ENCODE assay signal across 15 cellular contexts in the genomic region with DNA sequence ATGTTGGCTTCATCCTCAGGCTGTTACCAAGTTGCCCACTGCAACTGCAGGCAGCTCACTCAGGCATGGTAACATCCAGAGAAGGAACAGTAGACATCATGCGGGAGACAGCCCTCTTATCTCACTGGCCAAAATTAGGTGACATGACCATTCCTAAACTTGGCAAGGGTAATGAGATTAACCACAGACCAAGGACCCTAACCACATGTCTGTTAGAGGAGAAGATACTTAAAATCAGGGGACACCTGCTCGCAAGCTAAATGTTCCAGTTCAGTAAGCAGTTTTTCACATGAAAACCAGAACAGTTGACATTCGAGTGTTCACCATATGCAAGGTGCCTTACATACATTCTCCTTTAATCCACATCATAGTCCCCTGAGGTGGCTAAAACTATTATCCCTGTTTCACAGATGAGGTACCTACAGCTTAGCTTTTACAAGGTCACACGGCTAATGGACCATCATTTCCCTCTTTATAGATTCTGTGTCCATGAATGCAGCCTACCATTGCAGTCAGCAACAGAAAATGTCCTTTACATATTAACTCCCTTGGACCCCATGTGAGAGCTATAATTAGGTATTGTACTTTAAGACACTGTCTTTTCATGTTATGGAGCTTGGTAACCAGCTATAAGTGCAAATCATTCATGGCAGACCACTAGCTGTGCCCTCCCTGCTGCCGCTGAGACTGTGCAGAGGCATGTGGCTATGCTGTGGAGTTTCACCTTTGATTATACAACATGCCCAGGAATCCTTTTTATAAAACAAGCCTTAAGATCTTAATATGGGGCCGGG.
DNase-seq lines count a peak whose midpoint lies in the region; ATAC-seq and TF ChIP-seq lines count a peak whose summit lies in the region.
"Had no signal": no experiment of that assay in that cellular context is flagged by ENCODE, and none has a peak within 500 bp of the region (broad histone marks: within the 10 kb centered on the region; RNA-seq: fewer than 3 reads in every experiment).

No MANE protein-coding gene starts in this region.

- H2AFZ ChIP-seq in OCI-LY1 (ENCODE audit: low read length), result no peak overlapping the region

- peaks cover 6% of the 10 kb centered on the region for H3K9me3 ChIP-seq in OCI-LY1 (ENCODE audit: low read length)
- H3K9me3 ChIP-seq: uterus had no signal

- H3K27ac Mint-ChIP-seq in stimulated activated naive CD8-positive, alpha-beta T cell treated with anti-CD3 and anti-CD28 coated beads, Interleukin-15, Interleukin-2, amounts not matched to agents 100 ng/mL and 50 ng/mL, for 24 hours, result peak overlapping the region; percentile 54
- peak overlapping the region in 1 of 2 donors; percentile 64 for H3K27ac Mint-ChIP-seq in stimulated activated naive CD8-positive, alpha-beta T cell treated with anti-CD3 and anti-CD28 coated beads, Interleukin-15, amount 100 ng/mL, for 72 hours
- H3K27ac Mint-ChIP-seq: nephron progenitor cell had no signal

- 0 out of 2 replicates have a peak, but pooled peaks cover 4% of the 10 kb centered on the region for H3F3A ChIP-seq in OCI-LY1 (ENCODE audit: insufficient read depth, low read length)

- peaks cover 4% of the 10 kb centered on the region for H3K27me3 Mint-ChIP-seq in stimulated activated naive CD8-positive, alpha-beta T cell treated with anti-CD3 and anti-CD28 coated beads, Interleukin-15, Interleukin-2, amounts not matched to agents 100 ng/mL and 50 ng/mL, for 24 hours
- peaks cover 9% of the 10 kb centered on the region for H3K27me3 Mint-ChIP-seq in stimulated activated naive CD8-positive, alpha-beta T cell treated with anti-CD3 and anti-CD28 coated beads, Interleukin-15, amount 100 ng/mL, for 72 hours

- H3K9ac ChIP-seq in OCI-LY1 (ENCODE audit: low read length), result peak overlapping the region; percentile 59

- H3K4me1 Mint-ChIP-seq in stimulated activated naive CD8-positive, alpha-beta T cell treated with anti-CD3 and anti-CD28 coated beads, Interleukin-15, Interleukin-2, amounts not matched to agents 100 ng/mL and 50 ng/mL, for 24 hours (ENCODE audit: low read depth), result peaks cover 14% of the 10 kb centered on the region
- H3K4me1 Mint-ChIP-seq in stimulated activated naive CD8-positive, alpha-beta T cell treated with anti-CD3 and anti-CD28 coated beads, Interleukin-15, amount 100 ng/mL, for 72 hours, result peaks cover 8% of the 10 kb centered on the region

- no peak for ATAC-seq in stimulated activated naive CD8-positive, alpha-beta T cell treated with anti-CD3 and anti-CD28 coated beads, Interleukin-15, amount 100 ng/mL, for 72 hours
- peak; percentile 49 for ATAC-seq in HG02938 (IDR thresholded peaks at IDR 0.05; ENCODE audit: unreplicated experiment)
- ATAC-seq in HG03045 (IDR thresholded peaks at IDR 0.05; ENCODE audit: unreplicated experiment), result no peak
- no peak for ATAC-seq in GM18520 (IDR thresholded peaks at IDR 0.05; ENCODE audit: unreplicated experiment)

- H3K4me3 ChIP-seq in OCI-LY1 (ENCODE audit: low read depth, low read length, poor library complexity, severe bottlenecking), result peak overlapping the region; percentile 16
- H3K4me3 ChIP-seq: uterus had no signal

- H3K9me2 ChIP-seq in OCI-LY1 (ENCODE audit: low read depth, low read length), result no peaks in the 10 kb centered on the region

- H3K4me3 Mint-ChIP-seq in stimulated activated naive CD8-positive, alpha-beta T cell treated with anti-CD3 and anti-CD28 coated beads, Interleukin-15, Interleukin-2, amounts not matched to agents 100 ng/mL and 50 ng/mL, for 24 hours, result no peak overlapping the region
- H3K4me3 Mint-ChIP-seq in stimulated activated naive CD8-positive, alpha-beta T cell treated with anti-CD3 and anti-CD28 coated beads, Interleukin-15, amount 100 ng/mL, for 72 hours, result no peak overlapping the region
- H3K4me3 Mint-ChIP-seq: nephron progenitor cell had no signal

- H3K36me3 Mint-ChIP-seq in stimulated activated naive CD8-positive, alpha-beta T cell treated with anti-CD3 and anti-CD28 coated beads, Interleukin-15, Interleukin-2, amounts not matched to agents 100 ng/mL and 50 ng/mL, for 24 hours (ENCODE audit: low read depth), result no peaks in the 10 kb centered on the region

- no peak for TF ChIP-seq CTCF in OCI-LY1 (IDR thresholded peaks at IDR 0.05; ENCODE audit: low read length)

- peak overlapping the region; percentile 95 for H3K27ac ChIP-seq in OCI-LY1 (ENCODE audit: low read depth, low read length, poor library complexity, severe bottlenecking)
- H3K27ac ChIP-seq: uterus had no signal

- no peaks in the 10 kb centered on the region for H3K36me3 ChIP-seq in OCI-LY1 (ENCODE audit: insufficient read depth, low read length)
- H3K36me3 ChIP-seq: uterus had no signal

- peak overlapping the region; percentile 58 for H3K4me2 ChIP-seq in OCI-LY1 (ENCODE audit: low read length)

- H3K9me3 Mint-ChIP-seq in stimulated activated naive CD8-positive, alpha-beta T cell treated with anti-CD3 and anti-CD28 coated beads, Interleukin-15, Interleukin-2, amounts not matched to agents 100 ng/mL and 50 ng/mL, for 24 hours, result peaks cover 9% of the 10 kb centered on the region
- peaks cover 9 to 15% of the 10 kb centered on the region in 2 donors for H3K9me3 Mint-ChIP-seq in stimulated activated naive CD8-positive, alpha-beta T cell treated with anti-CD3 and anti-CD28 coated beads, Interleukin-15, amount 100 ng/mL, for 72 hours

- H4K20me1 ChIP-seq in OCI-LY1 (ENCODE audit: insufficient read depth, low read length), result no peaks in the 10 kb centered on the region

- H3K79me2 ChIP-seq in OCI-LY1 (ENCODE audit: insufficient read depth, low read length), result no peaks in the 10 kb centered on the region

- no peak for DNase-seq in stimulated activated naive CD8-positive, alpha-beta T cell treated with anti-CD3 and anti-CD28 coated beads, Interleukin-15, amount 100 ng/mL, for 72 hours
- no peak for DNase-seq in NCI-H1048 (lab: John Stamatoyannopoulos, UW)
- DNase-seq in CD1c-positive myeloid dendritic cell (ENCODE audit: extremely low spot score), result no peak
- DNase-seq: amniotic stem cell, foreskin melanocyte, NCI-H1694 treated with DMSO at 0.1 percent for 48 hours, nephron progenitor cell, small intestine, T-helper 9 cell, uterus had no signal

- H3K27me3 ChIP-seq in OCI-LY1 (ENCODE audit: insufficient read depth, low read length), result no peaks in the 10 kb centered on the region
- H3K27me3 ChIP-seq: uterus had no signal

- peaks cover 67% of the 10 kb centered on the region for H3K4me1 ChIP-seq in OCI-LY1 (ENCODE audit: insufficient read depth, low read length, severe bottlenecking)
- H3K4me1 ChIP-seq: uterus had no signal
